Comparison of ENCODE assay signal across 1 cellular context in the genomic region with DNA sequence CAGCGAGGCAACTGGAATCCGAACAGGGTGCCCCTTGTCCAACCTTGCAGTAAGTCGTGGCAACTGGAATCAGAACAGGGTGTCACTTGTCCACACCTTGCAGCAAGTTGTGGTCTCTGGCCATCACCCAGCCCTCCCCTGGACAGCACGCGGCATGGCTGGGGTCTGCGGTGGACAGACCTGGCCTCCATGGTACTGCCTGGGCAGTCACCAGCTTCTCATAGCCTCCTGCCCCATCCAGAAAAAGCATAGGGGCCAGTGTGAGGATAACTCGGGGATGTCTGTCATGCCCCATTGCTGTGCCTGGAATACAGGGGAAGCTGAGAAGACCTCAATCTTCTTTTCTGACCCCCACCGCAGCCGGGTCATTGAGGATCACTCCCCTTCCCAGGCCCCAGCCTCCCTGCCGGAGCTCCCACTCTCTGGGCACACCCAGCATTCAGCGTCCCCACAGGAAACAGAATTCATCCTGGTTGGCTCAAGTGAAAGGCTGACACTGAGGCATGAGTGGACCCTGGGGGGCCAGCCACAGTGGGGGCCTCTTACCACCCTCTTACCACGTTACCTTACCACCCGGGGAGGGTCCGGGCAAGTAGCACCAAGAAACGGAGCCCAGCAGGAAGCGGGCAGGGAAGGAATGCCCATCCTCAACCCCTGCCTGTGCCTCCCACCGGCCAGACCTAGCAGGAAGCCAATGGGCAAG.
TF ChIP-seq lines count a peak whose summit lies in the region.

No MANE protein-coding gene starts in this region.

TF ChIP-seq in H1, 55 proteins besides CTCF, POLR2A, EP300 and RAD21 (continued from another document):
- TF ChIP-seq, protein P1, sequence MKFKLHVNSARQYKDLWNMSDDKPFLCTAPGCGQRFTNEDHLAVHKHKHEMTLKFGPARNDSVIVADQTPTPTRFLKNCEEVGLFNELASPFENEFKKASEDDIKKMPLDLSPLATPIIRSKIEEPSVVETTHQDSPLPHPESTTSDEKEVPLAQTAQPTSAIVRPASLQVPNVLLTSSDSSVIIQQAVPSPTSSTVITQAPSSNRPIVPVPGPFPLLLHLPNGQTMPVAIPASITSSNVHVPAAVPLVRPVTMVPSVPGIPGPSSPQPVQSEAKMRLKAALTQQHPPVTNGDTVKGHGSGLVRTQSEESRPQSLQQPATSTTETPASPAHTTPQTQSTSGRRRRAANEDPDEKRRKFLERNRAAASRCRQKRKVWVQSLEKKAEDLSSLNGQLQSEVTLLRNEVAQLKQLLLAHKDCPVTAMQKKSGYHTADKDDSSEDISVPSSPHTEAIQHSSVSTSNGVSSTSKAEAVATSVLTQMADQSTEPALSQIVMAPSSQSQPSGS (IDR thresholded peaks at IDR 0.05; ENCODE audit: low read length) = no peak
- TF ChIP-seq CEBPB (IDR thresholded peaks at IDR 0.05; ENCODE audit: low read depth, low read length) (no peak), EGR1 (IDR thresholded peaks at IDR 0.05; ENCODE audit: borderline replicate concordance, low read depth, low read length) (no peak), RXRA (IDR thresholded peaks at IDR 0.05; ENCODE audit: insufficient read depth, low read depth, low read length) (no peak), CREB1 (IDR thresholded peaks at IDR 0.05) (no peak), SP4 (IDR thresholded peaks at IDR 0.05; ENCODE audit: low read length) (no peak), SP1 (IDR thresholded peaks at IDR 0.05; ENCODE audit: low read depth, low read length) (no peak), SIN3A (conservative IDR thresholded peaks at IDR 0.05 in 1 of 2, IDR thresholded peaks at IDR 0.05 in 1 of 2; ENCODE audit: low read depth in 1 of 2, low read length in 2 of 2) (no peak), CTBP2 (IDR thresholded peaks at IDR 0.05; ENCODE audit: borderline replicate concordance, insufficient read depth, insufficient read length, low read length) (no peak)
